ENCODE assay signal across 13 cellular contexts in genomic region chr5:56986631-56986957, GRCh38. TPM values are rescaled to one million over a fixed set of nuclear protein-coding genes. Genes with fewer than 3 reads are reported as not detected.
A peak's percentile ranks its signal among the peaks of the same experiment; 100 is the strongest.
DNase-seq lines count a peak whose midpoint lies in the region; ATAC-seq and TF ChIP-seq lines count a peak whose summit lies in the region.
"Had no signal": no experiment of that assay in that cellular context is flagged by ENCODE, and none has a peak within 500 bp of the region (broad histone marks: within the 10 kb centered on the region; RNA-seq: fewer than 3 reads in every experiment).

No MANE protein-coding gene starts in this region.

- H3K9me3 Mint-ChIP-seq in activated B cell treated with CpG ODN at 0.5 μM for 24 hours, result no peaks in the 10 kb centered on the region
- no peaks in the 10 kb centered on the region for H3K9me3 Mint-ChIP-seq in activated CD4-positive, alpha-beta T cell treated with anti-CD3 and anti-CD28 coated beads, Interleukin-2, amount 10 ng/mL, durations not matched to agents 7 days and 5 days
- H3K9me3 Mint-ChIP-seq: central memory CD8-positive, alpha-beta T cell had no signal

- peak overlapping the region; percentile 16 for H3K4me3 Mint-ChIP-seq in activated B cell treated with CpG ODN at 0.5 μM for 24 hours
- H3K4me3 Mint-ChIP-seq in activated CD4-positive, alpha-beta T cell treated with anti-CD3 and anti-CD28 coated beads, Interleukin-2, amount 10 ng/mL, durations not matched to agents 7 days and 5 days, result no peak overlapping the region
- H3K4me3 Mint-ChIP-seq: central memory CD8-positive, alpha-beta T cell had no signal

- H3K36me3 Mint-ChIP-seq in activated B cell treated with CpG ODN at 0.5 μM for 24 hours (ENCODE audit: low read depth), result no peaks in the 10 kb centered on the region
- H3K36me3 Mint-ChIP-seq in activated CD4-positive, alpha-beta T cell treated with anti-CD3 and anti-CD28 coated beads, Interleukin-2, amount 10 ng/mL, durations not matched to agents 7 days and 5 days (ENCODE audit: low read depth), result no peaks in the 10 kb centered on the region

- H3K9ac ChIP-seq in BLaER1 treated with 17β-estradiol and CSF1 and Interleukin-3, amounts not matched to agents 10 nM and 100 nM, result no peak overlapping the region
- H3K9ac ChIP-seq: parathyroid adenoma had no signal

- DNase-seq in activated B cell treated with CpG ODN at 0.5 μM for 24 hours (no peak), MG63 (no peak), SK-N-DZ (ENCODE audit: low spot score) (no peak)
- DNase-seq in activated CD4-positive, alpha-beta T cell treated with anti-CD3 and anti-CD28 coated beads, Interleukin-2, amount 10 ng/mL, durations not matched to agents 7 days and 5 days, result no peak
- DNase-seq in stimulated activated CD4-positive, alpha-beta T cell treated with anti-CD3 and anti-CD28 coated beads, Interleukin-4, amount 100 ng/mL, for 1 hour, result no peak
- DNase-seq: activated CD4-positive, CD25-positive, alpha-beta regulatory T cell; left ventricle myocardium inferior; NCI-H1694 had no signal

- H4K20me1 ChIP-seq in BLaER1 treated with 17β-estradiol and CSF1 and Interleukin-3, amounts not matched to agents 10 nM and 100 nM, result no peaks in the 10 kb centered on the region

- intact Hi-C loops in activated B cell treated with CpG ODN at 0.5 μM for 24 hours (cut with micrococcal nuclease), result loop anchor here (1.0 to 5.0 kb wide), 2 partner anchors 34 to 46 kb away; partner anchors contain the start of gene MIER3

- H3K4me2 ChIP-seq in BLaER1 treated with 17β-estradiol and CSF1 and Interleukin-3, amounts not matched to agents 10 nM and 100 nM, result peak overlapping the region; percentile 53 to 77 (median 65); a peak in 20 of 22 replicates

- ATAC-seq in GM19467 (IDR thresholded peaks at IDR 0.05; ENCODE audit: unreplicated experiment) (peak; percentile 34), HG03159 (IDR thresholded peaks at IDR 0.05; ENCODE audit: unreplicated experiment) (peak; percentile 50), activated B cell treated with CpG ODN at 0.5 μM for 24 hours (ENCODE audit: low read depth) (peak; percentile 89)

- CTCF ChIA-PET in activated B cell treated with CpG ODN at 0.5 μM for 24 hours (lab: Charles Lee), result interaction anchor here (1.0 to 1.9 kb wide), 2 partner anchors 10 to 237 kb away, joined by 3 to 5 read pairs; no protein-coding TSS in a partner anchor
- CTCF ChIA-PET in activated CD4-positive, alpha-beta T cell treated with anti-CD3 and anti-CD28 coated beads, Interleukin-2, amount 10 ng/mL, durations not matched to agents 7 days and 5 days (lab: Charles Lee), result interaction anchor here (0.7 to 2.2 kb wide), 2 partner anchors 14 to 117 kb away, joined by 3 to 5 read pairs; no protein-coding TSS in a partner anchor

- H3K27me3 ChIP-seq in BLaER1 treated with 17β-estradiol and CSF1 and Interleukin-3, amounts not matched to agents 10 nM and 100 nM, result no peaks in the 10 kb centered on the region
- peaks cover 2% of the 10 kb centered on the region; the same call in 1 of the 2 replicates for H3K27me3 ChIP-seq in MG63

- no peaks in the 10 kb centered on the region for H3K36me3 ChIP-seq in BLaER1 treated with 17β-estradiol and CSF1 and Interleukin-3, amounts not matched to agents 10 nM and 100 nM
- no peaks in the 10 kb centered on the region for H3K36me3 ChIP-seq in MG63
- H3K36me3 ChIP-seq: left ventricle myocardium inferior had no signal

- POLR2A ChIA-PET in activated B cell treated with CpG ODN at 0.5 μM for 24 hours (lab: Charles Lee), result interaction anchor here (0.7 to 2.2 kb wide), 4 partner anchors 26 to 716 kb away, joined by 3 to 10 read pairs (median 4); no protein-coding TSS in a partner anchor
- POLR2A ChIA-PET in activated CD4-positive, alpha-beta T cell treated with anti-CD3 and anti-CD28 coated beads, Interleukin-2, amount 10 ng/mL, durations not matched to agents 7 days and 5 days (lab: Charles Lee), result no interaction called here

- peaks cover 17 to 49% (median 38%) of the 10 kb centered on the region in 10 experiments for H3K4me1 ChIP-seq in BLaER1 treated with 17β-estradiol and CSF1 and Interleukin-3, amounts not matched to agents 10 nM and 100 nM
- H3K4me1 ChIP-seq: left ventricle myocardium inferior had no signal

- no peak overlapping the region for H3K4me3 ChIP-seq in BLaER1 treated with 17β-estradiol and CSF1 and Interleukin-3, amounts not matched to agents 10 nM and 100 nM
- no peak overlapping the region for H3K4me3 ChIP-seq in MG63
- H3K4me3 ChIP-seq: left ventricle myocardium inferior had no signal

- peak overlapping the region in 8 of 11 experiments; percentile 17 to 73 (median 60); a peak in 7 of 22 replicates for H3K27ac ChIP-seq in BLaER1 treated with 17β-estradiol and CSF1 and Interleukin-3, amounts not matched to agents 10 nM and 100 nM
- H3K27ac ChIP-seq: left ventricle myocardium inferior, parathyroid adenoma had no signal

- no peak for TF ChIP-seq CTCF in activated B cell treated with CpG ODN at 0.5 μM for 24 hours (IDR thresholded peaks at IDR 0.05)

- H3K27me3 Mint-ChIP-seq in activated B cell treated with CpG ODN at 0.5 μM for 24 hours, result no peaks in the 10 kb centered on the region
- peaks cover 3% of the 10 kb centered on the region for H3K27me3 Mint-ChIP-seq in activated CD4-positive, alpha-beta T cell treated with anti-CD3 and anti-CD28 coated beads, Interleukin-2, amount 10 ng/mL, durations not matched to agents 7 days and 5 days
- H3K27me3 Mint-ChIP-seq: central memory CD8-positive, alpha-beta T cell had no signal

- peak overlapping the region; percentile 54 for H3K27ac Mint-ChIP-seq in activated B cell treated with CpG ODN at 0.5 μM for 24 hours
- H3K27ac Mint-ChIP-seq in activated CD4-positive, alpha-beta T cell treated with anti-CD3 and anti-CD28 coated beads, Interleukin-2, amount 10 ng/mL, durations not matched to agents 7 days and 5 days, result no peak overlapping the region

- no peaks in the 10 kb centered on the region for H3K9me3 ChIP-seq in BLaER1 treated with 17β-estradiol and CSF1 and Interleukin-3, amounts not matched to agents 10 nM and 100 nM (replicated peaks in 1 of 11)
- H3K9me3 ChIP-seq in MG63, result no peaks in the 10 kb centered on the region
- H3K9me3 ChIP-seq: left ventricle myocardium inferior had no signal

- H3K4me1 Mint-ChIP-seq in activated B cell treated with CpG ODN at 0.5 μM for 24 hours, result peaks cover 15% of the 10 kb centered on the region
- H3K4me1 Mint-ChIP-seq in activated CD4-positive, alpha-beta T cell treated with anti-CD3 and anti-CD28 coated beads, Interleukin-2, amount 10 ng/mL, durations not matched to agents 7 days and 5 days, result peaks cover 24% of the 10 kb centered on the region

RNA-seq across cellular contexts. Expression of gene MIER3, which starts 34.7 kb away (rescaled TPM):
- 22.2 and 23.5 TPM in 2 replicates for total RNA-seq in activated B cell treated with CpG ODN at 0.5 μM for 24 hours
- 7.7 and 82.5 TPM in 2 replicates for total RNA-seq in MG63 (2014; rRNA removed; shearing (Covaris generic); ENCODE audit: low replicate concordance)
- polyA plus RNA-seq in SK-N-DZ (2014; cell fraction: cytosol; rRNA removed), result 18.2 and 18.7 TPM in 2 replicates
- polyA plus RNA-seq in SK-N-DZ (2014; cell fraction: nucleus; rRNA removed), result 29.0 and 30.9 TPM in 2 replicates
- total RNA-seq in activated CD4-positive, alpha-beta T cell treated with anti-CD3 and anti-CD28 coated beads, Interleukin-2, amount 10 ng/mL, durations not matched to agents 7 days and 5 days, result 10 to 100 TPM; 22.4 to 23.1 TPM

Comparison
In these comparisons a context has a peak if more than half of its experiments do, and no peak if none do; other contexts are left out.
1. ATAC-seq: peak in every context shown above with its lines; median percentile 89 in activated B cell treated with CpG ODN at 0.5 μM for 24 hours; 50 in HG03159; 34 in GM19467.